10 cellular contexts compared by ENCODE assay signal in genomic region chr4:66688674-66689073, GRCh38.
DNase-seq lines count a peak whose midpoint lies in the region; ATAC-seq, FAIRE-seq and TF ChIP-seq lines count a peak whose summit lies in the region.
"Had no signal": no experiment of that assay in that cellular context is flagged by ENCODE, and none has a peak within 500 bp of the region (broad histone marks: within the 10 kb centered on the region; RNA-seq: fewer than 3 reads in every experiment).

No MANE protein-coding gene starts in this region.

- no peaks in the 10 kb centered on the region for H3K4me1 ChIP-seq in left ventricle myocardium inferior
- H3K4me1 ChIP-seq in vagina, result no peaks in the 10 kb centered on the region
- H3K4me1 ChIP-seq: esophagus muscularis mucosa had no signal

- H3K27ac ChIP-seq in left ventricle myocardium inferior (replicated peaks) (no peak overlapping the region), vagina (no peak overlapping the region)
- H3K27ac ChIP-seq: esophagus muscularis mucosa had no signal

- no peak for TF ChIP-seq POLR2A in vagina (IDR thresholded peaks at IDR 0.05)

- H3K36me3 ChIP-seq in left ventricle myocardium inferior (no peaks in the 10 kb centered on the region), vagina (no peaks in the 10 kb centered on the region)
- H3K36me3 ChIP-seq: esophagus muscularis mucosa had no signal

- peak; percentile 15 for TF ChIP-seq CTCF in left ventricle myocardium inferior (IDR thresholded peaks at IDR 0.05; ENCODE audit: borderline replicate concordance)
- peak; percentile 39 for TF ChIP-seq CTCF in choroid plexus epithelial cell (conservative IDR thresholded peaks at IDR 0.05; ENCODE audit: low read depth, low read length)
- TF ChIP-seq CTCF in vagina (IDR thresholded peaks at IDR 0.05), result no peak

- no peaks in the 10 kb centered on the region for H3K9me3 ChIP-seq in left ventricle myocardium inferior (replicated peaks)
- H3K9me3 ChIP-seq in vagina, result no peaks in the 10 kb centered on the region
- H3K9me3 ChIP-seq: esophagus muscularis mucosa had no signal

- no peak for ATAC-seq in Right ventricle myocardium superior (ENCODE audit: poor library complexity)

- no peaks in the 10 kb centered on the region for H3K27me3 ChIP-seq in left ventricle myocardium inferior (ENCODE audit: low read depth)
- H3K27me3 ChIP-seq in vagina, result no peaks in the 10 kb centered on the region
- H3K27me3 ChIP-seq: esophagus muscularis mucosa had no signal

- FAIRE-seq in urothelium cell line (lab: Jason Lieb, UNC), result no peak

- DNase-seq in left ventricle myocardium inferior (no peak), Right ventricle myocardium superior (no peak), NCI-H524 treated with DMSO at 0.1 percent for 48 hours (lab: John Stamatoyannopoulos, UW) (peak; percentile 12), choroid plexus epithelial cell (ENCODE audit: low read depth) (peak; percentile 65), urothelium cell line (ENCODE audit: low spot score) (peak; percentile 10), COLO668 (lab: John Stamatoyannopoulos, UW; ENCODE audit: unreplicated experiment) (no peak), vagina (ENCODE audit: extremely low spot score in 2 of 2) (no peak)
- DNase-seq in activated CD4-positive, alpha-beta T cell treated with anti-CD3 and anti-CD28 coated beads, Interleukin-2, amount 50 U/mL, for 4 hours, result no peak
- DNase-seq: activated CD4-positive, alpha-beta T cell treated with anti-CD3 and anti-CD28 coated beads, Interleukin-2, amount 10 ng/mL, durations not matched to agents 24 days and 14 days had no signal

- intact Hi-C loops in left ventricle myocardium inferior (cut with micrococcal nuclease) (no loop called here), Right ventricle myocardium superior (cut with DNase I) (no loop called here), vagina (cut with DNase I) (no loop called here)

- H3K4me3 ChIP-seq in left ventricle myocardium inferior (no peak overlapping the region), choroid plexus epithelial cell (ENCODE audit: low read depth, low read length) (no peak overlapping the region), vagina (no peak overlapping the region)
- H3K4me3 ChIP-seq: esophagus muscularis mucosa had no signal

Comparison
In these comparisons a context has a peak if more than half of its experiments do, and no peak if none do; other contexts are left out.
1. DNase-seq: peak in NCI-H524 treated with DMSO at 0.1 percent for 48 hours (single experiment), choroid plexus epithelial cell (single experiment) and urothelium cell line (single experiment); none in left ventricle myocardium inferior (single experiment), Right ventricle myocardium superior (single experiment), activated CD4-positive, alpha-beta T cell treated with anti-CD3 and anti-CD28 coated beads, Interleukin-2, amount 50 U/mL, for 4 hours (0 of 2), COLO668 (single experiment) and vagina (0 of 2).
2. CTCF ChIP-seq: peak in left ventricle myocardium inferior (single experiment) and choroid plexus epithelial cell (single experiment); none in vagina (0 of 3).